Comparison of ENCODE assay signal across 1 cellular context in the genomic region with DNA sequence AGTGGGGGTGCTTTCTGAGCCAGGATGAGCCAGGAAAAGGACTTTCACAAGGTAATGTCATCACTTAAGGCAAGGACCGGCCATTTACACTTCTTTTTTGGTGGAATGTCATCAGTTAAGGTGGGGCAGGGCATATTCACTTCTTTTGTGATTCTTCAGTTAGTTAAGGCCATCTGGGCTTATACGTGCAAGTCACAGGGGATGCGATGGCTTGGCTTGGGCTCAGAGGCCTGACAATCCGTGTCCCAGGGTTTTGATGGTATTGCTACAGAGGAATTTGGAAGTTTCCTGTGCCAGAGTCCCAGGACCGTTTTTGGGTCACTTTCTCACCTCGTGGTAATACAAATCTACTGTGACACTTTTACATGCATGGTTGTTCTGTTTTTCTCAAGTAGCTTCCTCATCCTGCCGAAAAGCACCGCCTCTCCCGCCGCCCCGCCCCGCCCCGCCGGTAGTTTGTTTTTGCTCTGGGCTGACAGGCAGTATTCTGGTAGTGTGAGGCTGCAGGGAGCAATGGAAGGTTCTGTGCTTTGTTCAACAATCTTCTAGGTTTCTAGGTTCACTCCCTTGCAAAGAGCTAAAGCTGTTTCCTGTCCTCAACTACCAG.
TF ChIP-seq lines count a peak whose summit lies in the region.
"Not testable (repeated sequence)": the region's sequence is repeated elsewhere in the genome, so short reads cannot be mapped to it uniquely, and the experiment has no call there.

No MANE protein-coding gene starts in this region.

TF ChIP-seq in K562, 482 proteins besides CTCF, POLR2A, EP300 and RAD21 (continued from another document):
- TF ChIP-seq, protein P1, sequence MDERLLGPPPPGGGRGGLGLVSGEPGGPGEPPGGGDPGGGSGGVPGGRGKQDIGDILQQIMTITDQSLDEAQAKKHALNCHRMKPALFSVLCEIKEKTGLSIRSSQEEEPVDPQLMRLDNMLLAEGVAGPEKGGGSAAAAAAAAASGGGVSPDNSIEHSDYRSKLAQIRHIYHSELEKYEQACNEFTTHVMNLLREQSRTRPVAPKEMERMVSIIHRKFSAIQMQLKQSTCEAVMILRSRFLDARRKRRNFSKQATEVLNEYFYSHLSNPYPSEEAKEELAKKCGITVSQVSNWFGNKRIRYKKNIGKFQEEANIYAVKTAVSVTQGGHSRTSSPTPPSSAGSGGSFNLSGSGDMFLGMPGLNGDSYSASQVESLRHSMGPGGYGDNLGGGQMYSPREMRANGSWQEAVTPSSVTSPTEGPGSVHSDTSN (CRISPR knock-in tag; IDR thresholded peaks at IDR 0.05; ENCODE audit: low read depth) = not testable (repeated sequence)
- TF ChIP-seq, protein P1 (tag; conservative IDR thresholded peaks at IDR 0.05; ENCODE audit: low read depth) = peak; percentile 37; the same call in 1 of the 2 replicates
